18 cellular contexts compared by ENCODE assay signal in the genomic region with DNA sequence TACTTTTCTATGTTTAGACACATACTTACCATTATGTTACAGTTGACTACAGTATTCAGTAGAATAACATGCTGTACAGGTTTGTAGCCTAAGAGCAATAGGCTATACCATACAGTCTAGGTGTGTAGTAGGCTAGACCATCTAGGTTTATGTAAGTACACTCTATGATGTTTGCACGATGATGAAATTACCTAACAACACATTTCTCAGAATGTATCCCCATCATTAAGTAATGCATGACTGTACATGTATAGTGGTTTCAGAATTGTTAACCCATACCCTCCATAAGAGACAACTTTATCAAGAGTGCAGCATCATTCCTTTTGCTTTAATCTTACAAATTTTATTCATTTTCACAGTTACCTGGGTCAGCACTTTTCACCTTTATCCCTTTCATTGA.
A peak's percentile ranks its signal among the peaks of the same experiment; 100 is the strongest.
DNase-seq lines count a peak whose midpoint lies in the region; ATAC-seq, FAIRE-seq and TF ChIP-seq lines count a peak whose summit lies in the region.
"Had no signal": no experiment of that assay in that cellular context is flagged by ENCODE, and none has a peak within 500 bp of the region (broad histone marks: within the 10 kb centered on the region; RNA-seq: fewer than 3 reads in every experiment).

No MANE protein-coding gene starts in this region.

- no peaks in the 10 kb centered on the region for H3K9me3 Mint-ChIP-seq in MCF 10A (ENCODE audit: unreplicated experiment)
- H3K9me3 Mint-ChIP-seq: CD4-positive, alpha-beta memory T cell had no signal

- POLR2A ChIA-PET in MCF 10A (lab: Yijun Ruan, JAX), result no interaction called here

- DNase-seq in MCF 10A (ENCODE audit: unreplicated experiment), result peak; percentile 2
- DNase-seq in breast epithelium (ENCODE audit: low spot score in 2 of 2), result no peak
- DNase-seq in foreskin keratinocyte, result peak; percentile 6 to 18
- DNase-seq in HUDEP-2 (lab: John Stamatoyannopoulos, UW; ENCODE audit: unreplicated experiment in 76 of 76), result no peak
- no peak for DNase-seq in DMS53 treated with DMSO at 0.1 percent for 48 hours (lab: John Stamatoyannopoulos, UW; ENCODE audit: unreplicated experiment)
- DNase-seq: 8988T; C1 segment of cervical spinal cord; Calu3; CD4-positive, alpha-beta memory T cell; COR-L47; DMS53; DND-41; GOT3; H7; HCEC 1CT had no signal

- H3K9me3 ChIP-seq in breast epithelium, result no peaks in the 10 kb centered on the region

- no TSS peak for BruUV-seq in MCF 10A (replicated peaks; lab: Mats Ljungman, UMichigan)

- H3K27me3 ChIP-seq in breast epithelium (peaks cover 0 to 14% of the 10 kb centered on the region in 2 donors), foreskin keratinocyte (no peaks in the 10 kb centered on the region)

- ATAC-seq in foreskin keratinocyte, result no peak

- H3K27me3 Mint-ChIP-seq in MCF 10A (ENCODE audit: insufficient read depth, unreplicated experiment), result peaks cover 45% of the 10 kb centered on the region
- H3K27me3 Mint-ChIP-seq: CD4-positive, alpha-beta memory T cell had no signal

- H3K4me1 Mint-ChIP-seq in MCF 10A (ENCODE audit: insufficient read depth, unreplicated experiment), result no peaks in the 10 kb centered on the region
- H3K4me1 Mint-ChIP-seq: CD4-positive, alpha-beta memory T cell had no signal

- H3K4me1 ChIP-seq in breast epithelium (no peaks in the 10 kb centered on the region), foreskin keratinocyte (no peaks in the 10 kb centered on the region)

- H3K27ac ChIP-seq in breast epithelium (no peak overlapping the region), foreskin keratinocyte (no peak overlapping the region)

- H3K4me3 ChIP-seq in breast epithelium, result no peak overlapping the region

- intact Hi-C loops in MCF 10A (cut with micrococcal nuclease), result no loop called here
- intact Hi-C loops in breast epithelium (cut with DNase I; ENCODE audit: low total_unique reads), result no loop called here

- TF ChIP-seq POLR2A in breast epithelium (IDR thresholded peaks at IDR 0.05), result no peak

- peak; percentile 93 for FAIRE-seq in colon (lab: Jason Lieb, UNC)
- FAIRE-seq: G401.6, GM12892 had no signal

- H3K27ac Mint-ChIP-seq in MCF 10A (ENCODE audit: low read depth, unreplicated experiment), result no peak overlapping the region
- H3K27ac Mint-ChIP-seq: CD4-positive, alpha-beta memory T cell had no signal

- H3K36me3 Mint-ChIP-seq in MCF 10A (ENCODE audit: insufficient read depth, unreplicated experiment), result no peaks in the 10 kb centered on the region
- H3K36me3 Mint-ChIP-seq: CD4-positive, alpha-beta memory T cell had no signal

- CTCF ChIA-PET in MCF 10A (lab: Yijun Ruan, JAX), result no interaction called here

- H3K36me3 ChIP-seq in breast epithelium, result no peaks in the 10 kb centered on the region

- TF ChIP-seq CTCF in MCF 10A (IDR thresholded peaks at IDR 0.05; ENCODE audit: unreplicated experiment) (no peak), breast epithelium (IDR thresholded peaks at IDR 0.05) (no peak), foreskin keratinocyte (conservative IDR thresholded peaks at IDR 0.05) (no peak)

- H3K4me3 Mint-ChIP-seq in MCF 10A (ENCODE audit: unreplicated experiment), result no peak overlapping the region
- H3K4me3 Mint-ChIP-seq: CD4-positive, alpha-beta memory T cell had no signal

Comparison
In these comparisons a context has a peak if more than half of its experiments do, and no peak if none do; other contexts are left out.
1. DNase-seq: peak in MCF 10A (single experiment) and foreskin keratinocyte (2 of 2); none in breast epithelium (0 of 2), HUDEP-2 (0 of 76) and DMS53 treated with DMSO at 0.1 percent for 48 hours (single experiment).